8 cellular contexts compared by ENCODE assay signal in the genomic region with DNA sequence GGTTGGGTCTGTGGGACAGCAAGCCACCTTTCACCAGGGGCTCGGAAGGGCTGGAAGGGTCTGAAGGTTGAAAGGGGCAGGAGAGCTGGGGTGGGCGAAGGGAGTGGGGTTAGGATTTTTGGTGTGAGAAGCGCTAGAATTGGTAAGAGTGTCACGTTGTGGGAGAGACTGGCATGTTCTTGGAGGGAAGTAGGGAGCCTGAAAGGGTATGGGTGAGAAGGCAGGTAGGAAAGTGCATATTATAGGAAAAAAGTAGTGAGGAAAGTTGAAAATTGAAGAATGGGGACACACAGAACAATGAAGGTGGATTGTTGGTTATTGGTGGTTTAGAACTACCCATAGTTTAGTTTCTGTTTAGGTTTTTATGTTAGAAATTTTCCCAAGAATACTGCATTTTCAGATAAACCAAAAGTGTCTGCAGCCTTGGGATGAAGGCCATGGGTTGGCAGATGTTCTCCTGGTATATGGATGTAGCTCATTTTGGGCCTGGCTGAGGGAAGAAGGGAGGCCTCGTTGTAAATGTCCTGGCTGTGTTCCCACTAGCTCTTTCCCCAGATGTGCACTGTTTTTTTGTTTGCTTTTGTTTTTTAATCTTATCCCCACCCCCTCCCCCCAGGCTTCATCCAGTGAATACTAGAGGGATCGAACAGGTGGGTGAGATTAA. TPM values are rescaled to one million over a fixed set of nuclear protein-coding genes. Genes with fewer than 3 reads are reported as not detected.
A peak's percentile ranks its signal among the peaks of the same experiment; 100 is the strongest.
DNase-seq lines count a peak whose midpoint lies in the region; ATAC-seq and TF ChIP-seq lines count a peak whose summit lies in the region.

No MANE protein-coding gene starts in this region.

- H3K4me2 ChIP-seq in fibroblast of lung (ENCODE audit: extremely low read depth, insufficient read depth, low read length) = peak overlapping the region; percentile 96

- no peak for DNase-seq in H7
- peak in 1 of 2 experiments; percentile 16 for DNase-seq in SJCRH30
- DNase-seq in fibroblast of lung (ENCODE audit: low read depth in 2 of 2) = no peak
- DNase-seq in gastrocnemius medialis = no peak
- DNase-seq in NCI-H146 (lab: John Stamatoyannopoulos, UW) = no peak
- no peak for DNase-seq in NCI-H2107 treated with DMSO at 0.1 percent for 48 hours (lab: John Stamatoyannopoulos, UW; ENCODE audit: unreplicated experiment)
- no peak for DNase-seq in DMS114 treated with DMSO at 0.1 percent for 48 hours (lab: John Stamatoyannopoulos, UW; ENCODE audit: unreplicated experiment)

- no peaks in the 10 kb centered on the region for H3K9me3 ChIP-seq in SJCRH30 (replicated peaks)
- H3K9me3 ChIP-seq in fibroblast of lung (ENCODE audit: control insufficient read depth, insufficient read depth, low read depth, low read length) = no peaks in the 10 kb centered on the region
- no peaks in the 10 kb centered on the region for H3K9me3 ChIP-seq in gastrocnemius medialis

- H2AFZ ChIP-seq in fibroblast of lung (ENCODE audit: low read length) = no peak overlapping the region

- no peak overlapping the region for H3K9ac ChIP-seq in fibroblast of lung (ENCODE audit: insufficient read depth, low read length)

- peaks cover 4% of the 10 kb centered on the region; the same call in 1 of the 2 replicates for H3K4me1 ChIP-seq in SJCRH30
- H3K4me1 ChIP-seq in fibroblast of lung (ENCODE audit: control insufficient read depth, extremely low read depth, insufficient read depth, low read length) = peaks cover 2% of the 10 kb centered on the region
- peaks cover 8 to 19% of the 10 kb centered on the region in 2 donors for H3K4me1 ChIP-seq in gastrocnemius medialis

- peaks cover 53% of the 10 kb centered on the region for H3K79me2 ChIP-seq in fibroblast of lung (ENCODE audit: control insufficient read depth, insufficient read depth, low read length)

- no peak for ATAC-seq in gastrocnemius medialis
- no peak for ATAC-seq in GM21528 (IDR thresholded peaks at IDR 0.05; ENCODE audit: low FRiP score, unreplicated experiment)

- TF ChIP-seq CTCF in fibroblast of lung (conservative IDR thresholded peaks at IDR 0.05 in 1 of 2, IDR thresholded peaks at IDR 0.05 in 1 of 2; ENCODE audit: low read depth in 1 of 2, low read length in 2 of 2) = no peak
- no peak for TF ChIP-seq CTCF in gastrocnemius medialis (IDR thresholded peaks at IDR 0.05 in 4 of 5, conservative IDR thresholded peaks at IDR 0.05 in 1 of 5)

- in situ Hi-C loops in gastrocnemius medialis (cut with MboI; ENCODE audit: low sequenced_read_pairs in 4 of 4) = loop anchor here in 3 of 4 donors (5.0 to 10.0 kb wide), 2 partner anchors 60 to 63 kb away; a partner anchor contains a TSS

- H4K20me1 ChIP-seq in fibroblast of lung (ENCODE audit: control insufficient read depth, extremely low read depth, insufficient read depth, low read length) = no peaks in the 10 kb centered on the region

- intact Hi-C loops in gastrocnemius medialis (cut with DNase I; ENCODE audit: low total_unique reads) = loop anchor here (5.0 to 10.0 kb wide), 5 partner anchors 85 to 1890 kb away; a partner anchor contains a TSS

- H3K27ac ChIP-seq in SJCRH30 = no peak overlapping the region
- H3K27ac ChIP-seq in fibroblast of lung (ENCODE audit: insufficient read depth, low read length) = peak overlapping the region; percentile 67
- peak overlapping the region; percentile 86 to 97 (median 94) for H3K27ac ChIP-seq in gastrocnemius medialis

- TF ChIP-seq POLR2A in gastrocnemius medialis (IDR thresholded peaks at IDR 0.05) = no peak

- H3K4me3 ChIP-seq in H7 (ENCODE audit: insufficient read depth, low read depth, low read length) = peak overlapping the region; percentile 76
- peak overlapping the region; percentile 95 for H3K4me3 ChIP-seq in SJCRH30
- peak overlapping the region; percentile 52 to 73 (median 70) for H3K4me3 ChIP-seq in fibroblast of lung (replicated peaks in 1 of 4; ENCODE audit: control extremely low read depth in 1 of 4, insufficient read depth in 1 of 4, low read depth in 3 of 4, low read length in 4 of 4)
- peak overlapping the region; percentile 73 to 98 (median 84) for H3K4me3 ChIP-seq in gastrocnemius medialis

- H3K36me3 ChIP-seq in H7 (replicated peaks; ENCODE audit: control insufficient read depth, insufficient read depth, low read length) (peaks cover 5% of the 10 kb centered on the region), SJCRH30 (no peaks in the 10 kb centered on the region), fibroblast of lung (ENCODE audit: control insufficient read depth, insufficient read depth, low read length) (peaks cover 3% of the 10 kb centered on the region), gastrocnemius medialis (peaks cover 0 to 5% of the 10 kb centered on the region in 2 donors)

- no peaks in the 10 kb centered on the region for H3K27me3 ChIP-seq in H7 (ENCODE audit: control insufficient read depth, insufficient read depth, low read length)
- H3K27me3 ChIP-seq in SJCRH30 = no peaks in the 10 kb centered on the region
- H3K27me3 ChIP-seq in fibroblast of lung (ENCODE audit: control insufficient read depth, insufficient read depth, low read length) = no peaks in the 10 kb centered on the region
- H3K27me3 ChIP-seq in gastrocnemius medialis = no peaks in the 10 kb centered on the region

RNA-seq across cellular contexts. Expression of a gene that starts 1.2 kb away (rescaled TPM):
- 77.2 and 80.9 TPM in 2 replicates for total RNA-seq in H7 (2014; rRNA removed; shearing (Covaris generic))
- 48.4 and 50.7 TPM in 2 replicates for total RNA-seq in SJCRH30 (2014; rRNA removed; shearing (Covaris generic))
- 29.8 and 34.0 TPM in 2 replicates for total RNA-seq in fibroblast of lung
- polyA plus RNA-seq in fibroblast of lung = 40.5 and 50.2 TPM in 2 replicates
- 44.1 and 44.2 TPM in 2 replicates for polyA plus RNA-seq in fibroblast of lung (2012)
- polyA minus RNA-seq in fibroblast of lung (ENCODE audit: low replicate concordance) = 21.4 and 44.4 TPM in 2 replicates
- 10 to 100 TPM; 11.4 to 17.8 (median 14.6) TPM for total RNA-seq in gastrocnemius medialis

RNA-seq across cellular contexts. Expression of a gene that starts 1.8 kb away (rescaled TPM):
- total RNA-seq in H7 (2014; rRNA removed; shearing (Covaris generic)) = 25.7 and 30.0 TPM in 2 replicates
- 110 and 119 TPM in 2 replicates for total RNA-seq in SJCRH30 (2014; rRNA removed; shearing (Covaris generic))
- total RNA-seq in fibroblast of lung (18.7 and 27.6 TPM in 2 replicates), gastrocnemius medialis (1 to 10 TPM; 2.4 to 9.1 (median 2.9) TPM)
- 37.6 and 40.4 TPM in 2 replicates for polyA plus RNA-seq in fibroblast of lung
- polyA plus RNA-seq in fibroblast of lung (2012) = 40.6 and 43.2 TPM in 2 replicates
- polyA minus RNA-seq in fibroblast of lung (ENCODE audit: low replicate concordance) = not detected in 2 replicates

RNA-seq across cellular contexts. Expression of a gene that starts 53.3 kb away (rescaled TPM):
- 0.41 TPM in 1 of 2 replicates, not detected in the other for total RNA-seq in H7 (2014; rRNA removed; shearing (Covaris generic))
- total RNA-seq in SJCRH30 (2014; rRNA removed; shearing (Covaris generic)) = not detected in 2 replicates
- not detected in 2 replicates for total RNA-seq in fibroblast of lung
- polyA plus RNA-seq in fibroblast of lung = not detected in 2 replicates
- polyA plus RNA-seq in fibroblast of lung (2012) = not detected in 2 replicates
- polyA minus RNA-seq in fibroblast of lung (ENCODE audit: low replicate concordance) = not detected in 2 replicates
- not detected for total RNA-seq in gastrocnemius medialis

RNA-seq across cellular contexts. Expression of a gene that starts 57.7 kb away (rescaled TPM):
- total RNA-seq in H7 (2014; rRNA removed; shearing (Covaris generic)) = 26.9 and 29.3 TPM in 2 replicates
- total RNA-seq in SJCRH30 (2014; rRNA removed; shearing (Covaris generic)) = 16.7 and 17.0 TPM in 2 replicates
- 31.3 and 39.8 TPM in 2 replicates for total RNA-seq in fibroblast of lung
- 31.4 and 34.7 TPM in 2 replicates for polyA plus RNA-seq in fibroblast of lung
- 24.3 and 24.7 TPM in 2 replicates for polyA plus RNA-seq in fibroblast of lung (2012)
- polyA minus RNA-seq in fibroblast of lung (ENCODE audit: low replicate concordance) = 23.9 and 25.1 TPM in 2 replicates
- 10 to 100 TPM; 18.8 to 34.8 (median 27.2) TPM for total RNA-seq in gastrocnemius medialis
